In genomic region chr13:113029061-113029445, GRCh38 we compare ENCODE assay signal across 11 cellular contexts.
A peak's percentile ranks its signal among the peaks of the same experiment; 100 is the strongest.
DNase-seq lines count a peak whose midpoint lies in the region; ATAC-seq and TF ChIP-seq lines count a peak whose summit lies in the region.
"Had no signal": no experiment of that assay in that cellular context is flagged by ENCODE, and none has a peak within 500 bp of the region (broad histone marks: within the 10 kb centered on the region; RNA-seq: fewer than 3 reads in every experiment).

No MANE protein-coding gene starts in this region.

- H3K27ac Mint-ChIP-seq in central memory CD8-positive, alpha-beta T cell (ENCODE audit: low read depth), result peak overlapping the region; percentile 51
- H3K27ac Mint-ChIP-seq in progenitor cell of endocrine pancreas, result no peak overlapping the region
- H3K27ac Mint-ChIP-seq: CD4-positive, alpha-beta memory T cell; HFFc6 had no signal

- H3K79me2 ChIP-seq in GM23248 (ENCODE audit: insufficient read depth), result no peaks in the 10 kb centered on the region

- H3K9me3 ChIP-seq in mucosa of descending colon (no peaks in the 10 kb centered on the region), GM23248 (ENCODE audit: low read depth) (no peaks in the 10 kb centered on the region)

- H3K9me2 ChIP-seq in GM23248 (ENCODE audit: insufficient read depth), result no peaks in the 10 kb centered on the region

- no peaks in the 10 kb centered on the region for H4K20me1 ChIP-seq in GM23248 (ENCODE audit: insufficient read depth)

- H2AFZ ChIP-seq in GM23248, result no peak overlapping the region

- H3K9ac ChIP-seq in GM23248, result no peak overlapping the region

- H3K27me3 ChIP-seq in H7 (ENCODE audit: control insufficient read depth, insufficient read depth, low read length) (no peaks in the 10 kb centered on the region), GM23248 (replicated peaks; ENCODE audit: insufficient read depth) (peaks cover 8% of the 10 kb centered on the region; the same call in 1 of the 2 replicates)

- TF ChIP-seq CTCF in mucosa of descending colon (IDR thresholded peaks at IDR 0.05) (no peak), progenitor cell of endocrine pancreas (IDR thresholded peaks at IDR 0.05; ENCODE audit: unreplicated experiment) (no peak)

- no peak overlapping the region for H3K4me3 Mint-ChIP-seq in central memory CD8-positive, alpha-beta T cell
- H3K4me3 Mint-ChIP-seq in progenitor cell of endocrine pancreas (ENCODE audit: low read depth), result no peak overlapping the region
- H3K4me3 Mint-ChIP-seq: CD4-positive, alpha-beta memory T cell; H9; HFFc6 had no signal

- H3K9me3 Mint-ChIP-seq in central memory CD8-positive, alpha-beta T cell, result no peaks in the 10 kb centered on the region
- H3K9me3 Mint-ChIP-seq in progenitor cell of endocrine pancreas (ENCODE audit: low read depth), result no peaks in the 10 kb centered on the region
- H3K9me3 Mint-ChIP-seq: CD4-positive, alpha-beta memory T cell; HFFc6 had no signal

- no peak overlapping the region for H3K27ac ChIP-seq in GM23248

- H3K27me3 Mint-ChIP-seq in central memory CD8-positive, alpha-beta T cell, result no peaks in the 10 kb centered on the region
- no peaks in the 10 kb centered on the region for H3K27me3 Mint-ChIP-seq in progenitor cell of endocrine pancreas
- H3K27me3 Mint-ChIP-seq: CD4-positive, alpha-beta memory T cell had no signal

- ATAC-seq in central memory CD8-positive, alpha-beta T cell (replicated peaks; ENCODE audit: extremely low read depth, poor library complexity, severe bottlenecking), result no peak
- ATAC-seq in mucosa of descending colon, result peak; percentile 6

- DNase-seq in H7 (peak; percentile 59), mucosa of descending colon (no peak), dermis blood vessel endothelial cell (no peak), progenitor cell of endocrine pancreas (ENCODE audit: low spot score, unreplicated experiment) (no peak), GM23248 (no peak)
- DNase-seq in central memory CD8-positive, alpha-beta T cell (ENCODE audit: low spot score in 2 of 2), result no peak
- DNase-seq: GF-D8, GOT3, HFFc6 had no signal

- no peaks in the 10 kb centered on the region for H3K4me1 ChIP-seq in mucosa of descending colon (ENCODE audit: low read depth)
- no peaks in the 10 kb centered on the region for H3K4me1 ChIP-seq in GM23248 (ENCODE audit: insufficient read depth)

- no peaks in the 10 kb centered on the region for H3F3A ChIP-seq in GM23248 (ENCODE audit: insufficient read depth)

- H3K4me3 ChIP-seq in H7 (ENCODE audit: insufficient read depth, low read depth, low read length) (no peak overlapping the region), mucosa of descending colon (no peak overlapping the region), GM23248 (no peak overlapping the region)

- no peaks in the 10 kb centered on the region for H3K4me1 Mint-ChIP-seq in central memory CD8-positive, alpha-beta T cell
- no peaks in the 10 kb centered on the region for H3K4me1 Mint-ChIP-seq in progenitor cell of endocrine pancreas (ENCODE audit: low read depth)

- H3K36me3 Mint-ChIP-seq in central memory CD8-positive, alpha-beta T cell (ENCODE audit: insufficient read depth), result no peaks in the 10 kb centered on the region
- H3K36me3 Mint-ChIP-seq in progenitor cell of endocrine pancreas (ENCODE audit: insufficient read depth), result no peaks in the 10 kb centered on the region
- H3K36me3 Mint-ChIP-seq: CD4-positive, alpha-beta memory T cell had no signal

- H3K4me2 ChIP-seq in GM23248 (ENCODE audit: unreplicated experiment), result no peak overlapping the region

- no peaks in the 10 kb centered on the region for H3K36me3 ChIP-seq in H7 (replicated peaks; ENCODE audit: control insufficient read depth, insufficient read depth, low read length)
- H3K36me3 ChIP-seq in mucosa of descending colon (ENCODE audit: low read depth), result no peaks in the 10 kb centered on the region
- no peaks in the 10 kb centered on the region for H3K36me3 ChIP-seq in GM23248 (ENCODE audit: low read depth)

- in situ Hi-C loops in GM23248 (cut with MboI), result no loop called here

- intact Hi-C loops in mucosa of descending colon (cut with DNase I, micrococcal nuclease), result no loop called here

- 54 to 57% methylated on average over 10 of the region's 10 CpGs for WGBS in GM23248 (ENCODE audit: low coverage in 1 of 2, low lambda C conversion rate in 2 of 2, missing lambda C conversion rate in 2 of 2), 2 experiments
